ENCODE assay signal across 1 cellular context in genomic region chr16:21554795-21555585, GRCh38.
TF ChIP-seq lines count a peak whose summit lies in the region.

No MANE protein-coding gene starts in this region.

TF ChIP-seq in HepG2, 621 proteins besides CTCF, POLR2A, EP300 and RAD21 (continued from another document and continues in another):
- TF ChIP-seq TFDP2 (CRISPR knock-in tag; IDR thresholded peaks at IDR 0.05) (no peak; the same call in 1 of the 2 replicates), KAT2B (IDR thresholded peaks at IDR 0.05; ENCODE audit: borderline replicate concordance, low read depth, low read length) (peak; percentile 16; the same call in 1 of the 2 replicates), GLMP (CRISPR knock-in tag; IDR thresholded peaks at IDR 0.05; ENCODE audit: borderline replicate concordance) (no peak), KMT2B (CRISPR knock-in tag; IDR thresholded peaks at IDR 0.05) (peak; percentile 58; the same call in 1 of the 2 replicates), NFE2L1 (CRISPR knock-in tag; IDR thresholded peaks at IDR 0.05; ENCODE audit: borderline replicate concordance) (no peak; the same call in 1 of the 2 replicates), ZC3H13 (CRISPR knock-in tag; IDR thresholded peaks at IDR 0.05) (no peak), ZBTB4 (CRISPR knock-in tag; IDR thresholded peaks at IDR 0.05; ENCODE audit: borderline replicate concordance) (peak; percentile 87; the same call in 1 of the 2 replicates), MTF1 (CRISPR knock-in tag; IDR thresholded peaks at IDR 0.05) (no peak), ZNF780A (CRISPR knock-in tag; IDR thresholded peaks at IDR 0.05) (no peak), NCOA2 (CRISPR knock-in tag; IDR thresholded peaks at IDR 0.05) (peak; percentile 72), HOXD1 (CRISPR knock-in tag; IDR thresholded peaks at IDR 0.05) (peak; percentile 96), TRAFD1 (CRISPR knock-in tag; IDR thresholded peaks at IDR 0.05; ENCODE audit: borderline replicate concordance) (peak; percentile 99), ZNF564 (CRISPR knock-in tag; IDR thresholded peaks at IDR 0.05) (0 out of 2 replicates have a peak, but pooled peaks have one; percentile 17), KAT8 (CRISPR knock-in tag; IDR thresholded peaks at IDR 0.05) (peak; percentile 77), ATF3 (CRISPR knock-in tag; IDR thresholded peaks at IDR 0.05) (peak; percentile 50), MXD4 (CRISPR knock-in tag; IDR thresholded peaks at IDR 0.05) (peak; percentile 98), TEAD2 (CRISPR knock-in tag; IDR thresholded peaks at IDR 0.05) (peak; percentile 83; the same call in 1 of the 2 replicates), SAFB2 (CRISPR knock-in tag; IDR thresholded peaks at IDR 0.05; ENCODE audit: borderline replicate concordance, low read depth) (peak; percentile 89), ZBTB2 (CRISPR knock-in tag; IDR thresholded peaks at IDR 0.05; ENCODE audit: low read depth) (no peak), JARID2 (CRISPR knock-in tag; IDR thresholded peaks at IDR 0.05; ENCODE audit: insufficient replicate concordance) (peak; percentile 97), ZFP36L1 (CRISPR knock-in tag; IDR thresholded peaks at IDR 0.05) (0 out of 2 replicates have a peak, but pooled peaks have one; percentile 65), FLYWCH1 (CRISPR knock-in tag; IDR thresholded peaks at IDR 0.05) (no peak), ZNF850 (CRISPR knock-in tag; conservative IDR thresholded peaks at IDR 0.05) (no peak), BATF2 (CRISPR knock-in tag; IDR thresholded peaks at IDR 0.05) (no peak), ATF5 (CRISPR knock-in tag; IDR thresholded peaks at IDR 0.05; ENCODE audit: low read depth) (0 out of 2 replicates have a peak, but pooled peaks have one; percentile 53), ZBTB37 (CRISPR knock-in tag; IDR thresholded peaks at IDR 0.05) (no peak), EED (CRISPR knock-in tag; IDR thresholded peaks at IDR 0.05) (peak; percentile 91), KDM1A (CRISPR knock-in tag; IDR thresholded peaks at IDR 0.05) (peak; percentile 81), NCOR1 (IDR thresholded peaks at IDR 0.05; ENCODE audit: borderline replicate concordance, low read length) (no peak; the same call in 1 of the 2 replicates), ZNF572 (CRISPR knock-in tag; IDR thresholded peaks at IDR 0.05) (peak; percentile 68), POLR2AphosphoS5 (IDR thresholded peaks at IDR 0.05; ENCODE audit: low read depth, low read length) (no peak), IRF9 (CRISPR knock-in tag; IDR thresholded peaks at IDR 0.05; ENCODE audit: borderline replicate concordance) (peak; percentile 99), SMAD3 (CRISPR knock-in tag; IDR thresholded peaks at IDR 0.05) (peak; percentile 97), ZNF660 (CRISPR knock-in tag; IDR thresholded peaks at IDR 0.05; ENCODE audit: borderline replicate concordance, low read depth) (no peak), ZNF605 (CRISPR knock-in tag; IDR thresholded peaks at IDR 0.05) (peak; percentile 91; the same call in 1 of the 2 replicates), SIX1 (CRISPR knock-in tag; IDR thresholded peaks at IDR 0.05; ENCODE audit: borderline replicate concordance) (peak; percentile 49; the same call in 1 of the 2 replicates), TBL1XR1 (IDR thresholded peaks at IDR 0.05; ENCODE audit: borderline replicate concordance, low read length, partially characterized antibody) (no peak), AHDC1 (CRISPR knock-in tag; IDR thresholded peaks at IDR 0.05; ENCODE audit: borderline replicate concordance) (no peak), SRSF1 (optimal IDR thresholded peaks at IDR 0.05; ENCODE audit: low read depth, low read length) (peak; percentile 70), PLSCR1 (CRISPR knock-in tag; IDR thresholded peaks at IDR 0.05; ENCODE audit: borderline replicate concordance) (no peak), RBFOX2 (IDR thresholded peaks at IDR 0.05; ENCODE audit: low read depth, low read length) (no peak), ZNF781 (CRISPR knock-in tag; IDR thresholded peaks at IDR 0.05; ENCODE audit: borderline replicate concordance, not compliant biosample characterization) (peak; percentile 86)
